In genomic region chr14:103258211-103258610, GRCh38 we compare ENCODE assay signal across 31 cellular contexts.
"Had no signal": no experiment of that assay in that cellular context is flagged by ENCODE, and none has a peak within 500 bp of the region (broad histone marks: within the 10 kb centered on the region; RNA-seq: fewer than 3 reads in every experiment).

No MANE protein-coding gene starts in this region.

- H3K4me3 ChIP-seq: ascending aorta, breast epithelium, cardiac muscle cell, colonic mucosa had no signal

- H3K27ac Mint-ChIP-seq: activated CD4-positive, alpha-beta memory T cell treated with anti-CD3 and anti-CD28 coated beads, Interleukin-2, amount 10 ng/mL, durations not matched to agents 7 days and 5 days; activated CD4-positive, alpha-beta T cell treated with anti-CD3 and anti-CD28 coated beads, Interleukin-2, amount 10 ng/mL, durations not matched to agents 7 days and 5 days; activated naive CD4-positive, alpha-beta T cell treated with anti-CD3 and anti-CD28 coated beads, Interleukin-2, amount 10 ng/mL, durations not matched to agents 7 days and 5 days; activated naive CD4-positive, alpha-beta T cell treated with anti-CD3 and anti-CD28 coated beads, Interleukin-2, amount 50 U/mL, for 72 hours; activated naive CD8-positive, alpha-beta T cell treated with anti-CD3 and anti-CD28 coated beads, Interleukin-2, amount 10 ng/mL, durations not matched to agents 7 days and 5 days; activated T-cell treated with anti-CD3 and anti-CD28 coated beads, Interleukin-2, amount 50 U/mL, for 24 hours; activated T-cell treated with anti-CD3 and anti-CD28 coated beads, Interleukin-2, amount 50 U/mL, for 72 hours; brain; T-helper 17 cell; WTC11 had no signal

- H3K27me3 ChIP-seq: ascending aorta, breast epithelium, cardiac muscle cell, colonic mucosa had no signal

- FAIRE-seq: endometrium, endothelial cell of umbilical vein, frontal cortex had no signal

- H3K36me3 Mint-ChIP-seq: activated naive CD4-positive, alpha-beta T cell treated with anti-CD3 and anti-CD28 coated beads, Interleukin-2, amount 10 ng/mL, durations not matched to agents 7 days and 5 days; activated naive CD4-positive, alpha-beta T cell treated with anti-CD3 and anti-CD28 coated beads, Interleukin-2, amount 50 U/mL, for 72 hours; activated naive CD8-positive, alpha-beta T cell treated with anti-CD3 and anti-CD28 coated beads, Interleukin-2, amount 10 ng/mL, durations not matched to agents 7 days and 5 days; brain; WTC11 had no signal

- H3K4me1 Mint-ChIP-seq: activated CD4-positive, alpha-beta memory T cell treated with anti-CD3 and anti-CD28 coated beads, Interleukin-2, amount 10 ng/mL, durations not matched to agents 7 days and 5 days; activated naive CD4-positive, alpha-beta T cell treated with anti-CD3 and anti-CD28 coated beads, Interleukin-2, amount 10 ng/mL, durations not matched to agents 7 days and 5 days had no signal

- H3K9me3 ChIP-seq: ascending aorta, breast epithelium, colonic mucosa had no signal

- H3K4me1 ChIP-seq: ascending aorta, breast epithelium had no signal

- H3K27ac ChIP-seq: ascending aorta, breast epithelium, cardiac muscle cell, colonic mucosa had no signal

- H3K36me3 ChIP-seq: ascending aorta, breast epithelium, cardiac muscle cell, colonic mucosa had no signal

- H3K4me3 Mint-ChIP-seq: activated CD4-positive, alpha-beta memory T cell treated with anti-CD3 and anti-CD28 coated beads, Interleukin-2, amount 10 ng/mL, durations not matched to agents 7 days and 5 days; activated CD4-positive, alpha-beta T cell treated with anti-CD3 and anti-CD28 coated beads, Interleukin-2, amount 10 ng/mL, durations not matched to agents 7 days and 5 days; activated naive CD4-positive, alpha-beta T cell treated with anti-CD3 and anti-CD28 coated beads, Interleukin-2, amount 10 ng/mL, durations not matched to agents 7 days and 5 days; activated naive CD8-positive, alpha-beta T cell treated with anti-CD3 and anti-CD28 coated beads, Interleukin-2, amount 10 ng/mL, durations not matched to agents 7 days and 5 days; activated T-cell treated with anti-CD3 and anti-CD28 coated beads, Interleukin-2, amount 50 U/mL, for 24 hours; activated T-cell treated with anti-CD3 and anti-CD28 coated beads, Interleukin-2, amount 50 U/mL, for 72 hours; brain; T-helper 17 cell; WTC11 had no signal

- H3K9me3 Mint-ChIP-seq: activated CD4-positive, alpha-beta memory T cell treated with anti-CD3 and anti-CD28 coated beads, Interleukin-2, amount 10 ng/mL, durations not matched to agents 7 days and 5 days; activated CD4-positive, alpha-beta T cell treated with anti-CD3 and anti-CD28 coated beads, Interleukin-2, amount 10 ng/mL, durations not matched to agents 7 days and 5 days; activated naive CD4-positive, alpha-beta T cell treated with anti-CD3 and anti-CD28 coated beads, Interleukin-2, amount 10 ng/mL, durations not matched to agents 7 days and 5 days; activated naive CD4-positive, alpha-beta T cell treated with anti-CD3 and anti-CD28 coated beads, Interleukin-2, amount 50 U/mL, for 72 hours; activated naive CD8-positive, alpha-beta T cell treated with anti-CD3 and anti-CD28 coated beads, Interleukin-2, amount 10 ng/mL, durations not matched to agents 7 days and 5 days; activated T-cell treated with anti-CD3 and anti-CD28 coated beads, Interleukin-2, amount 50 U/mL, for 24 hours; activated T-cell treated with anti-CD3 and anti-CD28 coated beads, Interleukin-2, amount 50 U/mL, for 72 hours; WTC11 had no signal

- ATAC-seq: activated naive CD4-positive, alpha-beta T cell treated with anti-CD3 and anti-CD28 coated beads, Interleukin-2, amount 50 U/mL, for 72 hours; activated T-cell treated with anti-CD3 and anti-CD28 coated beads, Interleukin-2, amount 50 U/mL, for 72 hours; esophagus mucosa; T-helper 17 cell; WTC11 had no signal

- DNase-seq: activated CD4-positive, alpha-beta memory T cell treated with anti-CD3 and anti-CD28 coated beads, Interleukin-2, amount 10 ng/mL, durations not matched to agents 7 days and 5 days; activated CD4-positive, alpha-beta T cell treated with anti-CD3 and anti-CD28 coated beads for 1 hour; activated CD4-positive, alpha-beta T cell treated with anti-CD3 and anti-CD28 coated beads for 4 hours; activated CD4-positive, alpha-beta T cell treated with anti-CD3 and anti-CD28 coated beads, Interleukin-2, amount 10 ng/mL, durations not matched to agents 7 days and 5 days; activated CD4-positive, alpha-beta T cell treated with anti-CD3 and anti-CD28 coated beads, Interleukin-2, amount 50 U/mL, for 4 hours; activated CD8-positive, alpha-beta memory T cell treated with anti-CD3 and anti-CD28 coated beads, Interleukin-2, amount 50 U/mL, for 48 hours; activated gamma-delta T cell; activated naive CD4-positive, alpha-beta T cell; activated naive CD4-positive, alpha-beta T cell treated with anti-CD3 and anti-CD28 coated beads, Interleukin-2, amount 10 ng/mL, durations not matched to agents 7 days and 5 days; activated naive CD8-positive, alpha-beta T cell treated with anti-CD3 and anti-CD28 coated beads, Interleukin-2, amount 10 ng/mL, durations not matched to agents 7 days and 5 days; activated T-cell treated with anti-CD3 and anti-CD28 coated beads for 4 hours; activated T-cell treated with anti-CD3 and anti-CD28 coated beads, Interleukin-2, amount 50 U/mL, for 24 hours; activated T-cell treated with anti-CD3 and anti-CD28 coated beads, Interleukin-2, amount 50 U/mL, for 72 hours; central memory CD4-positive, alpha-beta T cell; cerebellar nuclear complex; colonic mucosa; effector CD8-positive, alpha-beta T cell; foreskin fibroblast; head of caudate nucleus; T-helper 1 cell; T-helper 17 cell had no signal
